14 cellular contexts compared by ENCODE assay signal in genomic region chr7:64015496-64015895, GRCh38. TPM values are rescaled to one million over a fixed set of nuclear protein-coding genes. Genes with fewer than 3 reads are reported as not detected.
"Had no signal": no experiment of that assay in that cellular context is flagged by ENCODE, and none has a peak within 500 bp of the region (broad histone marks: within the 10 kb centered on the region; RNA-seq: fewer than 3 reads in every experiment).

No MANE protein-coding gene starts in this region.

RNA-seq across cellular contexts. Expression of gene ZNF722, which starts 16.8 kb away (rescaled TPM):
- total RNA-seq: stomach, subcutaneous adipose tissue, suprapubic skin, temporal lobe, thoracic aorta, thyroid gland, tibial nerve, transverse colon, upper lobe of left lung, upper lobe of right lung, ureter, urinary bladder, vagina had no signal
- polyA plus RNA-seq: stomach, thymus, urinary bladder had no signal

RNA-seq across cellular contexts. Expression of gene ZNF727, which starts 29.7 kb away (rescaled TPM):
- polyA plus RNA-seq: stomach had no signal
